10 cellular contexts compared by ENCODE assay signal in genomic region chrX:153226344-153227190, GRCh38. TPM values are rescaled to one million over a fixed set of nuclear protein-coding genes. Genes with fewer than 3 reads are reported as not detected.
DNase-seq lines count a peak whose midpoint lies in the region; ATAC-seq and TF ChIP-seq lines count a peak whose summit lies in the region.
"Had no signal": no experiment of that assay in that cellular context is flagged by ENCODE, and none has a peak within 500 bp of the region (broad histone marks: within the 10 kb centered on the region; RNA-seq: fewer than 3 reads in every experiment).

No MANE protein-coding gene starts in this region.

- no peaks in the 10 kb centered on the region for H3K36me3 ChIP-seq in A673 (ENCODE audit: insufficient read depth, low read length, poor library complexity, severe bottlenecking)
- no peaks in the 10 kb centered on the region for H3K36me3 ChIP-seq in adipocyte (ENCODE audit: control insufficient read depth, insufficient read depth, low read length, severe bottlenecking)

- H3K27ac ChIP-seq in A673 (ENCODE audit: low read depth, low read length, poor library complexity, severe bottlenecking): no peak overlapping the region

- DNase-seq in A673 (ENCODE audit: low spot score): peak; percentile 54
- peak; percentile 21 for DNase-seq in HK-2 (ENCODE audit: unreplicated experiment)
- peak; percentile 12 for DNase-seq in adipocyte (ENCODE audit: low read depth)
- peak; percentile 3 for DNase-seq in kidney glomerular epithelial cell (lab: John Stamatoyannopoulos, UW)
- no peak for DNase-seq in posterior vena cava (ENCODE audit: low spot score)
- no peak for DNase-seq in NCI-H2171 treated with DMSO at 0.1 percent for 48 hours (lab: John Stamatoyannopoulos, UW)
- no peak for DNase-seq in SKM-1 (lab: John Stamatoyannopoulos, UW; ENCODE audit: unreplicated experiment)

- POLR2A ChIA-PET in A673 (lab: Charles Lee; ENCODE audit: low non-redundant PET): no interaction called here

- TF ChIP-seq CTCF in A673 (conservative IDR thresholded peaks at IDR 0.05; ENCODE audit: low read depth, low read length): no peak

- H3K4me1 ChIP-seq in A673 (ENCODE audit: insufficient read depth, low read length, poor library complexity, severe bottlenecking) (no peaks in the 10 kb centered on the region), adipocyte (ENCODE audit: control insufficient read depth, insufficient read depth, low read length) (no peaks in the 10 kb centered on the region)

- CTCF ChIA-PET in A673 (lab: Charles Lee): no interaction called here

- H3K27me3 ChIP-seq in A673 (replicated peaks; ENCODE audit: insufficient read depth, low read depth, low read length, poor library complexity) (no peaks in the 10 kb centered on the region), adipocyte (replicated peaks; ENCODE audit: control insufficient read depth, insufficient read depth, low read length) (peaks cover 35% of the 10 kb centered on the region)

- ATAC-seq in GM19455 (IDR thresholded peaks at IDR 0.05; ENCODE audit: unreplicated experiment): no peak

- no TSS peak for BruUV-seq in A673 (replicated peaks; lab: Mats Ljungman, UMichigan)

- intact Hi-C loops in A673 (cut with micrococcal nuclease; ENCODE audit: unreplicated experiment): no loop called here
- intact Hi-C loops in posterior vena cava (cut with DNase I): no loop called here

- H3K9ac ChIP-seq in adipocyte (ENCODE audit: low read length): no peak overlapping the region

- H3K9me3 ChIP-seq in A673 (ENCODE audit: low read depth, low read length, poor library complexity, severe bottlenecking) (no peaks in the 10 kb centered on the region), adipocyte (ENCODE audit: control insufficient read depth, low read length) (no peaks in the 10 kb centered on the region)

- H3K4me3 ChIP-seq in A673 (ENCODE audit: low read depth, low read length, poor library complexity, severe bottlenecking): no peak overlapping the region
- H3K4me3 ChIP-seq in adipocyte (ENCODE audit: low read length): peak overlapping the region; percentile 42

RNA-seq across cellular contexts. Expression of gene MAGEA1, which starts 47.5 kb away (rescaled TPM):
- total RNA-seq in A673 (2021): not detected in 2 replicates
- total RNA-seq in posterior vena cava: not detected
- total RNA-seq: mononuclear cell, temporal lobe had no signal

Comparison
In these comparisons a context has a peak if more than half of its experiments do, and no peak if none do; other contexts are left out.
1. DNase-seq: peak in A673 (single experiment), HK-2 (single experiment), adipocyte (single experiment) and kidney glomerular epithelial cell (single experiment); none in posterior vena cava (single experiment), NCI-H2171 treated with DMSO at 0.1 percent for 48 hours (single experiment) and SKM-1 (single experiment).